1 cellular context compared by ENCODE assay signal in genomic region chr10:43606323-43607198, GRCh38.
TF ChIP-seq lines count a peak whose summit lies in the region.

TSS of gene ZNF485 (plus strand) at chr10:43606438. CDS start at chr10:43607051, 613 bp downstream.

TF ChIP-seq in HepG2, 621 proteins besides CTCF, POLR2A, EP300 and RAD21 (continued from another document and continues in another):
- TF ChIP-seq ZNF703 (CRISPR knock-in tag; IDR thresholded peaks at IDR 0.05; ENCODE audit: borderline replicate concordance) (0 out of 2 replicates have a peak, but pooled peaks have one; percentile 24), ZNF574 (CRISPR knock-in tag; IDR thresholded peaks at IDR 0.05) (peak; percentile 71), ATF3 (CRISPR knock-in tag; IDR thresholded peaks at IDR 0.05) (no peak), RFXANK (CRISPR knock-in tag; IDR thresholded peaks at IDR 0.05) (no peak), ZNF839 (CRISPR knock-in tag; IDR thresholded peaks at IDR 0.05; ENCODE audit: borderline replicate concordance) (no peak), TEAD3 (CRISPR knock-in tag; optimal IDR thresholded peaks at IDR 0.05; ENCODE audit: borderline replicate concordance) (no peak), BHLHE40 (IDR thresholded peaks at IDR 0.05; ENCODE audit: low read length) (no peak), HBP1 (CRISPR knock-in tag; IDR thresholded peaks at IDR 0.05; ENCODE audit: low read depth) (no peak), SUZ12 (IDR thresholded peaks at IDR 0.05; ENCODE audit: low read depth, low read length) (peak; percentile 48), PBX3 (CRISPR knock-in tag; IDR thresholded peaks at IDR 0.05; ENCODE audit: borderline replicate concordance) (no peak), BRF2 (CRISPR knock-in tag; IDR thresholded peaks at IDR 0.05) (no peak), ZNF614 (CRISPR knock-in tag; IDR thresholded peaks at IDR 0.05; ENCODE audit: borderline replicate concordance) (peak; percentile 42; the same call in 1 of the 2 replicates), ATF2 (CRISPR knock-in tag; IDR thresholded peaks at IDR 0.05) (no peak), ZNF691 (CRISPR knock-in tag; IDR thresholded peaks at IDR 0.05; ENCODE audit: borderline replicate concordance, low read depth) (peak; percentile 44; the same call in 1 of the 2 replicates), ZC3H13 (CRISPR knock-in tag; IDR thresholded peaks at IDR 0.05) (no peak), ZNF672 (CRISPR knock-in tag; IDR thresholded peaks at IDR 0.05) (no peak), ZBTB49 (CRISPR knock-in tag; IDR thresholded peaks at IDR 0.05; ENCODE audit: borderline replicate concordance) (no peak), TCF7 (IDR thresholded peaks at IDR 0.05; ENCODE audit: low read depth) (no peak), ZNF407 (CRISPR knock-in tag; IDR thresholded peaks at IDR 0.05; ENCODE audit: not compliant biosample characterization) (no peak), IRX3 (CRISPR knock-in tag; IDR thresholded peaks at IDR 0.05; ENCODE audit: borderline replicate concordance, low read depth) (no peak), ZNF251 (CRISPR knock-in tag; IDR thresholded peaks at IDR 0.05) (0 out of 2 replicates have a peak, but pooled peaks have one; percentile 36), SP2 (CRISPR knock-in tag; IDR thresholded peaks at IDR 0.05) (peak; percentile 43; the same call in 1 of the 2 replicates), PHF21A (CRISPR knock-in tag; IDR thresholded peaks at IDR 0.05) (no peak), ZC3H4 (CRISPR knock-in tag; IDR thresholded peaks at IDR 0.05; ENCODE audit: borderline replicate concordance) (no peak), MTF2 (CRISPR knock-in tag; IDR thresholded peaks at IDR 0.05; ENCODE audit: borderline replicate concordance) (no peak), MAF1 (CRISPR knock-in tag; IDR thresholded peaks at IDR 0.05; ENCODE audit: borderline replicate concordance) (no peak), ZNF530 (CRISPR knock-in tag; IDR thresholded peaks at IDR 0.05; ENCODE audit: low read depth) (no peak), IRF9 (CRISPR knock-in tag; IDR thresholded peaks at IDR 0.05; ENCODE audit: borderline replicate concordance) (peak; percentile 39; the same call in 1 of the 2 replicates), HMGXB4 (CRISPR knock-in tag; IDR thresholded peaks at IDR 0.05; ENCODE audit: borderline replicate concordance in 1 of 2, low read depth in 1 of 2) (0 out of 4 replicates have a peak, but pooled peaks of 1 of the 2 experiments have one; percentile 31), ZNF740 (CRISPR knock-in tag; IDR thresholded peaks at IDR 0.05) (no peak)
